ENCODE assay signal across 1 cellular context in the genomic region with DNA sequence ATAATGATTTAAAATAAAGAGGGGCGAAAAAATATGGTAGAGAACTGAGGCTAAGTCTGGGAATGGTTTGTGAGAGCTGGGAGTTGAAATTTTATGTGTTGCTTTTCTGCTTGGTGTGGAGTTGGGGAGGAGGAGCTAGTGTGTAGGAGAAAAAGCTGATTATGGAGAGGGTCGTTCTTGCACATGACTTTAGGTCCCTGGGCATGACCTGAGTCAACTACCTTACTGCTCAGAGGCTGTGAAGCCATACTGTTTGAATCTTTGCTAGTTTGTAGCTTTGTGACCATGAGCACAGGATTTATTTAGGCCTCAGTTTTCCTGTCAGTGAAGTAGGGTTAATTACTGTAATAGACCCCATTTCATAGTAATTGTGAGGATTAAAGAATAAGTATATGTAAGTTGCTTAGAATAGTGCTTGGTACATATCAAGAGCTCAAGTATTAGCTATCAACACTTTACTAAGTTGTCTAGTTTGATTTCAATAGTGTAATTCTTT.
A peak's percentile ranks its signal among the peaks of the same experiment; 100 is the strongest.
TF ChIP-seq lines count a peak whose summit lies in the region.

No MANE protein-coding gene starts in this region.

TF ChIP-seq in H1, 55 proteins besides CTCF, POLR2A, EP300 and RAD21:
- peak; percentile 57 for TF ChIP-seq TAF1 (IDR thresholded peaks at IDR 0.05; ENCODE audit: low read depth, low read length)
- no peak for TF ChIP-seq SIX5 (IDR thresholded peaks at IDR 0.05; ENCODE audit: low read depth, low read length)
- TF ChIP-seq CREB1 (IDR thresholded peaks at IDR 0.05) = no peak
- TF ChIP-seq CHD1 (IDR thresholded peaks at IDR 0.05; ENCODE audit: low read depth, low read length) = 0 out of 2 replicates have a peak, but pooled peaks have one; percentile 7
- TF ChIP-seq TAF7 (optimal IDR thresholded peaks at IDR 0.05; ENCODE audit: borderline replicate concordance, low read depth, low read length) = peak; percentile 69
- TF ChIP-seq GTF2F1 (IDR thresholded peaks at IDR 0.05; ENCODE audit: borderline replicate concordance, low read depth, low read length) = no peak
- peak; percentile 87 for TF ChIP-seq POLR2AphosphoS5 (IDR thresholded peaks at IDR 0.05; ENCODE audit: low read depth, low read length)
